In the genomic region with DNA sequence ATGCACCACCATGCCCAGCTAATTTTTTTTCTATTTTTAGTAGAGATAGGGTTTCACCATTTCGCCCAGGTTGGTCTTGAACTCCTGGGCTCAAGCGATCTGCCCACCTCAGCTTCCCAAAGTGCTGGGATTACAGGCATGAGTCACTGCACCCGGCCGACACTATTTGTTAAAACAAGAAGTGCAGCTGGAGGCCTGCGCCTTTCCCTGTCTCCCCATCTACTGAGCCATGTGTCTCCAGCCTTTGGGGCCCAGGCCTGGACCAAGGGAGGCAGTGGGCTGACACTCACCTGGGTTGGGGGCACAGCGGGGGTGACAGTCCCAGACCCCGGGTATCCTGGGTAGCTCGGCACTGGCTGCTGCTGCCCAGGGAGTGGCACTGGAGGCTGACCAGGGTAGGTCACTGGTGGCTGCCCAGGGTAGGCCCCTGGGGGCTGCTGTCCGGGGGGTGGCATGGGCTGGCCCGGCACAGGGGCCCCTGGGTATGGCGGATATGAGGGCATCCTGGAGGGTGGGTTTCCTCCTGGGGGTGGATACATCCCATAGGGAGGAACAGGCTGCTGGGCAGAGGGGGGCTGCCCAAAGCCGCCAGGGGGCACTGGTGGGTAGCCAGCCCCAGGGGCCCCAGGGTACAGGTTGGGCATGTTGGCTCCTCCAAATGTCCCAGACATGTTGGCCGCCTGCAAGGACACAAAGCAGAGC, we compare ENCODE assay signal across 10 cellular contexts. TPM values are rescaled to one million over a fixed set of nuclear protein-coding genes. Genes with fewer than 3 reads are reported as not detected.
A peak's percentile ranks its signal among the peaks of the same experiment; 100 is the strongest.
DNase-seq lines count a peak whose midpoint lies in the region; ATAC-seq, FAIRE-seq and TF ChIP-seq lines count a peak whose summit lies in the region.
"Had no signal": no experiment of that assay in that cellular context is flagged by ENCODE, and none has a peak within 500 bp of the region (broad histone marks: within the 10 kb centered on the region; RNA-seq: fewer than 3 reads in every experiment).

No MANE protein-coding gene starts in this region.

- DNase-seq in MCF 10A (ENCODE audit: unreplicated experiment): no peak
- no peak for DNase-seq in mammary epithelial cell
- peak; percentile 34 for DNase-seq in SK-MEL-5 (ENCODE audit: low read depth, low spot score)
- DNase-seq in Right ventricle myocardium superior: no peak
- DNase-seq in upper lobe of left lung: peak in 1 of 2 donors; percentile 75
- DNase-seq in NCI-H1694 treated with DMSO at 0.1 percent for 48 hours (lab: John Stamatoyannopoulos, UW): no peak
- DNase-seq in H54 (ENCODE audit: insufficient read length, low spot score): no peak

- peak; percentile 18 for ATAC-seq in Right ventricle myocardium superior (ENCODE audit: poor library complexity)
- peak in 1 of 2 donors; percentile 9 for ATAC-seq in upper lobe of left lung (ENCODE audit: low FRiP score in 2 of 2)
- ATAC-seq in GM21619 (IDR thresholded peaks at IDR 0.05; ENCODE audit: unreplicated experiment): no peak

- intact Hi-C loops in MCF 10A (cut with micrococcal nuclease) (no loop called here), mammary epithelial cell (cut with micrococcal nuclease) (no loop called here), Right ventricle myocardium superior (cut with DNase I) (no loop called here)

- no peak for TF ChIP-seq EP300 in upper lobe of left lung (IDR thresholded peaks at IDR 0.05)

- H3K4me3 ChIP-seq in mammary epithelial cell (replicated peaks in 1 of 3; ENCODE audit: insufficient read depth in 1 of 3, low read depth in 2 of 3, low read length in 3 of 3): no peak overlapping the region
- no peak overlapping the region for H3K4me3 ChIP-seq in upper lobe of left lung

- H2AFZ ChIP-seq in mammary epithelial cell (ENCODE audit: low read depth, low read length): no peak overlapping the region

- WGBS in mammary epithelial cell (ENCODE audit: low coverage, missing lambda C conversion rate): 95% methylated on average over 9 of the region's 13 CpGs
- 96 to 98% methylated on average over 6 to 13 of the region's 13 CpGs for WGBS in upper lobe of left lung, 2 donors

- no peak overlapping the region for H3K4me3 Mint-ChIP-seq in MCF 10A (ENCODE audit: unreplicated experiment)

- H3K27ac ChIP-seq in mammary epithelial cell (ENCODE audit: insufficient read depth, low read depth, low read length) (no peak overlapping the region), upper lobe of left lung (peak overlapping the region; percentile 5 to 17 (median 7))

- H3K4me1 Mint-ChIP-seq in MCF 10A (ENCODE audit: insufficient read depth, unreplicated experiment): peaks cover 45% of the 10 kb centered on the region

- H3K9me3 ChIP-seq in mammary epithelial cell (replicated peaks; ENCODE audit: insufficient read depth, low read length) (no peaks in the 10 kb centered on the region), upper lobe of left lung (no peaks in the 10 kb centered on the region)

- no peak overlapping the region for H3K9ac ChIP-seq in mammary epithelial cell (ENCODE audit: insufficient read depth, low read length)

- dilution Hi-C loops in mammary epithelial cell (cut with HindIII; ENCODE audit: low sequenced_read_pairs): no loop called here

- H3K36me3 ChIP-seq in mammary epithelial cell (ENCODE audit: insufficient read depth, low read length) (peaks cover 4% of the 10 kb centered on the region), upper lobe of left lung (peaks cover 2 to 76% (median 41%) of the 10 kb centered on the region in 4 donors)

- POLR2A ChIA-PET in MCF 10A (lab: Yijun Ruan, JAX): no interaction called here

- peaks cover 42% of the 10 kb centered on the region for H3K79me2 ChIP-seq in mammary epithelial cell (ENCODE audit: insufficient read depth, low read length)

- no peak overlapping the region for H3K4me2 ChIP-seq in mammary epithelial cell (ENCODE audit: insufficient read depth, low read depth, low read length)

- H4K20me1 ChIP-seq in mammary epithelial cell (ENCODE audit: insufficient read depth, low read length): no peaks in the 10 kb centered on the region

- no peaks in the 10 kb centered on the region for H3K9me3 Mint-ChIP-seq in MCF 10A (ENCODE audit: unreplicated experiment)

- H3K4me1 ChIP-seq in mammary epithelial cell (ENCODE audit: insufficient read depth, low read length) (peaks cover 29% of the 10 kb centered on the region), upper lobe of left lung (peaks cover 42 to 76% (median 50%) of the 10 kb centered on the region in 4 donors)

- BruUV-seq in MCF 10A (replicated peaks; lab: Mats Ljungman, UMichigan) (no TSS peak), mammary epithelial cell (replicated peaks; lab: Mats Ljungman, UMichigan) (no TSS peak)

- in situ Hi-C loops in mammary epithelial cell (cut with MboI; ENCODE audit: low sequenced_read_pairs in 2 of 2) (no loop called here), SK-MEL-5 (cut with HindIII; ENCODE audit: low pct_unique_long_range_greater_than_20kb, low sequenced_read_pairs) (no loop called here)

- H3K27me3 ChIP-seq in mammary epithelial cell (ENCODE audit: insufficient read depth, low read length) (no peaks in the 10 kb centered on the region), upper lobe of left lung (no peaks in the 10 kb centered on the region)

- peaks cover 28% of the 10 kb centered on the region for H3K36me3 Mint-ChIP-seq in MCF 10A (ENCODE audit: insufficient read depth, unreplicated experiment)

- H3K27ac Mint-ChIP-seq in MCF 10A (ENCODE audit: low read depth, unreplicated experiment): no peak overlapping the region

- TF ChIP-seq POLR2A in upper lobe of left lung (IDR thresholded peaks at IDR 0.05) (no peak), H54 (IDR thresholded peaks at IDR 0.05; ENCODE audit: low read depth, low read length) (no peak)

- H3K27me3 Mint-ChIP-seq in MCF 10A (ENCODE audit: insufficient read depth, unreplicated experiment): no peaks in the 10 kb centered on the region

- no peak for FAIRE-seq in H54 (lab: Jason Lieb, UNC)
- FAIRE-seq: colon had no signal

- CTCF ChIA-PET in MCF 10A (lab: Yijun Ruan, JAX) (interaction anchor here (1.2 to 1.8 kb wide), 4 partner anchors 23 to 35 kb away, joined by 3 to 7 read pairs (median 4); no protein-coding TSS in a partner anchor), mammary epithelial cell (lab: Charles Lee; ENCODE audit: low non-redundant PET) (no interaction called here)

- peak; percentile 32 for TF ChIP-seq CTCF in MCF 10A (IDR thresholded peaks at IDR 0.05; ENCODE audit: unreplicated experiment)
- TF ChIP-seq CTCF in mammary epithelial cell (conservative IDR thresholded peaks at IDR 0.05 in 1 of 2, IDR thresholded peaks at IDR 0.05 in 1 of 2; ENCODE audit: extremely low read depth in 1 of 2, insufficient read depth in 1 of 2, low read depth in 1 of 2, low read length in 2 of 2): no peak
- TF ChIP-seq CTCF in upper lobe of left lung (IDR thresholded peaks at IDR 0.05): peak in 2 of 6 experiments; percentile 9 to 21

RNA-seq across cellular contexts. Expression of a gene that starts 36.3 kb away (rescaled TPM):
- total RNA-seq in MCF 10A (2022) (0.93 and 1.0 TPM in 2 replicates), mammary epithelial cell (under 1 TPM; 0.50 to 0.68 TPM), Right ventricle myocardium superior (29.1 TPM), upper lobe of left lung (10 to 100 TPM in 3 of 6 donors, 1 to 10 TPM in 1, not detected in 2; 7.9 to 82.9 (median 26.5) TPM)
- 0.10 TPM for polyA plus RNA-seq in mammary epithelial cell
- polyA minus RNA-seq in mammary epithelial cell: not detected
- not detected in 2 replicates for total RNA-seq in SK-MEL-5 (2014; rRNA removed; shearing (Covaris generic))
- polyA plus RNA-seq in SK-MEL-5 (2015; cell fraction: cytosol; rRNA removed): not detected in 2 replicates
- not detected in 2 replicates for polyA plus RNA-seq in SK-MEL-5 (2015; cell fraction: nucleus; rRNA removed)
- total RNA-seq: renal cortical epithelial cell had no signal

RNA-seq across cellular contexts. Expression of a gene that starts 36.5 kb away (rescaled TPM):
- total RNA-seq in MCF 10A (2022) (68.5 and 93.8 TPM in 2 replicates), mammary epithelial cell (100 to 1,000 TPM in 1 of 2 donors, 10 to 100 TPM in 1; 36.8 to 117 TPM), Right ventricle myocardium superior (434 TPM), upper lobe of left lung (100 to 1,000 TPM; 108 to 327 (median 194) TPM)
- polyA plus RNA-seq in mammary epithelial cell: 75.0 TPM
- 154 TPM for polyA minus RNA-seq in mammary epithelial cell
- total RNA-seq in SK-MEL-5 (2014; rRNA removed; shearing (Covaris generic)): 64.2 and 66.3 TPM in 2 replicates
- 138 and 140 TPM in 2 replicates for polyA plus RNA-seq in SK-MEL-5 (2015; cell fraction: cytosol; rRNA removed)
- 59.2 and 82.1 TPM in 2 replicates for polyA plus RNA-seq in SK-MEL-5 (2015; cell fraction: nucleus; rRNA removed)
